8 cellular contexts compared by ENCODE assay signal in genomic region chr19:50835103-50835784, GRCh38. TPM values are rescaled to one million over a fixed set of nuclear protein-coding genes. Genes with fewer than 3 reads are reported as not detected.
DNase-seq lines count a peak whose midpoint lies in the region; ATAC-seq and TF ChIP-seq lines count a peak whose summit lies in the region.

No MANE protein-coding gene starts in this region.

- H3K36me3 Mint-ChIP-seq in endodermal cell (ENCODE audit: low read depth), result no peaks in the 10 kb centered on the region
- H3K36me3 Mint-ChIP-seq in nephron progenitor cell (ENCODE audit: low read depth), result no peaks in the 10 kb centered on the region

- H3K4me3 Mint-ChIP-seq in endodermal cell, result peak overlapping the region; percentile 72
- peak overlapping the region; percentile 88 for H3K4me3 Mint-ChIP-seq in nephron progenitor cell

- H3K4me1 ChIP-seq in endodermal cell (ENCODE audit: control insufficient read depth, insufficient read depth, low read length), result no peaks in the 10 kb centered on the region

- 43 to 75% methylated on average over 4 to 13 of the region's 13 CpGs for WGBS in endodermal cell (ENCODE audit: insufficient coverage in 1 of 2, insufficient read length in 1 of 2), 2 experiments

- DNase-seq in DMS53 (lab: John Stamatoyannopoulos, UW) (peak; percentile 78), NCI-H2227 treated with DMSO at 0.1 percent for 48 hours (lab: John Stamatoyannopoulos, UW) (peak; percentile 9), endodermal cell (no peak), nephron progenitor cell (no peak), NOMO-1 treated with dmso at 0.1 percent for 144 hours (lab: John Stamatoyannopoulos, UW; ENCODE audit: unreplicated experiment) (no peak), UCSD-AML1 (lab: John Stamatoyannopoulos, UW; ENCODE audit: unreplicated experiment) (no peak), MV-4-11 (lab: John Stamatoyannopoulos, UW) (no peak)

- H3K9me3 Mint-ChIP-seq in endodermal cell, result no peaks in the 10 kb centered on the region
- H3K9me3 Mint-ChIP-seq in nephron progenitor cell, result no peaks in the 10 kb centered on the region

- peak overlapping the region; percentile 35 for H3K27ac Mint-ChIP-seq in endodermal cell
- no peak overlapping the region for H3K27ac Mint-ChIP-seq in nephron progenitor cell

- H3K36me3 ChIP-seq in endodermal cell (ENCODE audit: control insufficient read depth, insufficient read depth, low read length), result no peaks in the 10 kb centered on the region

- H3K4me3 ChIP-seq in endodermal cell (ENCODE audit: low read length), result peak overlapping the region; percentile 80

- peak overlapping the region; percentile 34 for H3K9ac ChIP-seq in endodermal cell (ENCODE audit: extremely low read depth, low read length, poor library complexity, severe bottlenecking)

- no peaks in the 10 kb centered on the region for H3K9me3 ChIP-seq in endodermal cell (ENCODE audit: control insufficient read depth, low read length)

- peaks cover 72% of the 10 kb centered on the region for H3K27me3 Mint-ChIP-seq in endodermal cell (ENCODE audit: insufficient read depth)
- H3K27me3 Mint-ChIP-seq in nephron progenitor cell (ENCODE audit: low read depth, poor library complexity), result peaks cover 86% of the 10 kb centered on the region

- peaks cover 26% of the 10 kb centered on the region for H3K27me3 ChIP-seq in endodermal cell (ENCODE audit: control insufficient read depth, insufficient read depth, low read length, poor library complexity, severe bottlenecking)

- H3K27ac ChIP-seq in endodermal cell (ENCODE audit: low read depth, low read length), result no peak overlapping the region

- H3K4me1 Mint-ChIP-seq in endodermal cell, result peaks cover 2% of the 10 kb centered on the region
- peaks cover 12% of the 10 kb centered on the region for H3K4me1 Mint-ChIP-seq in nephron progenitor cell

- no peak for ATAC-seq in HG03196 (IDR thresholded peaks at IDR 0.05; ENCODE audit: unreplicated experiment)

- TF ChIP-seq CTCF in endodermal cell (conservative IDR thresholded peaks at IDR 0.05) (no peak), nephron progenitor cell (IDR thresholded peaks at IDR 0.05) (no peak)

RNA-seq across cellular contexts. Expression of gene KLK15, which starts 1.9 kb away (rescaled TPM):
- total RNA-seq in endodermal cell, result not detected
- not detected for polyA plus RNA-seq in endodermal cell (2013, experiment 1 of 2)
- polyA plus RNA-seq in endodermal cell (2013, experiment 2 of 2), result not detected

RNA-seq across cellular contexts. Expression of gene KLK1, which starts 11.7 kb away (rescaled TPM):
- total RNA-seq in endodermal cell, result under 1 TPM; 0.75 to 0.82 TPM
- 0.36 TPM for polyA plus RNA-seq in endodermal cell (2013, experiment 1 of 2)
- not detected for polyA plus RNA-seq in endodermal cell (2013, experiment 2 of 2)

RNA-seq across cellular contexts. Expression of gene KLK3, which starts 19.5 kb away (rescaled TPM):
- not detected for total RNA-seq in endodermal cell
- not detected for polyA plus RNA-seq in endodermal cell (2013, experiment 1 of 2)
- not detected for polyA plus RNA-seq in endodermal cell (2013, experiment 2 of 2)

RNA-seq across cellular contexts. Expression of gene KLK2, which starts 38.0 kb away (rescaled TPM):
- total RNA-seq in endodermal cell, result under 1 TPM in 1 of 2 donors, not detected in 1; 0.35 TPM
- not detected for polyA plus RNA-seq in endodermal cell (2013, experiment 1 of 2)
- not detected for polyA plus RNA-seq in endodermal cell (2013, experiment 2 of 2)

RNA-seq across cellular contexts. Expression of gene ACP4, which starts 45.0 kb away (rescaled TPM):
- not detected for total RNA-seq in endodermal cell
- polyA plus RNA-seq in endodermal cell (2013, experiment 1 of 2), result not detected
- polyA plus RNA-seq in endodermal cell (2013, experiment 2 of 2), result not detected

Comparison
In these comparisons a context has a peak if more than half of its experiments do, and no peak if none do; other contexts are left out.
1. DNase-seq: peak in DMS53 (single experiment) and NCI-H2227 treated with DMSO at 0.1 percent for 48 hours (single experiment); none in endodermal cell (single experiment), nephron progenitor cell (single experiment), NOMO-1 treated with dmso at 0.1 percent for 144 hours (single experiment), UCSD-AML1 (single experiment) and MV-4-11 (single experiment).